ENCODE assay signal across 11 cellular contexts in the genomic region with DNA sequence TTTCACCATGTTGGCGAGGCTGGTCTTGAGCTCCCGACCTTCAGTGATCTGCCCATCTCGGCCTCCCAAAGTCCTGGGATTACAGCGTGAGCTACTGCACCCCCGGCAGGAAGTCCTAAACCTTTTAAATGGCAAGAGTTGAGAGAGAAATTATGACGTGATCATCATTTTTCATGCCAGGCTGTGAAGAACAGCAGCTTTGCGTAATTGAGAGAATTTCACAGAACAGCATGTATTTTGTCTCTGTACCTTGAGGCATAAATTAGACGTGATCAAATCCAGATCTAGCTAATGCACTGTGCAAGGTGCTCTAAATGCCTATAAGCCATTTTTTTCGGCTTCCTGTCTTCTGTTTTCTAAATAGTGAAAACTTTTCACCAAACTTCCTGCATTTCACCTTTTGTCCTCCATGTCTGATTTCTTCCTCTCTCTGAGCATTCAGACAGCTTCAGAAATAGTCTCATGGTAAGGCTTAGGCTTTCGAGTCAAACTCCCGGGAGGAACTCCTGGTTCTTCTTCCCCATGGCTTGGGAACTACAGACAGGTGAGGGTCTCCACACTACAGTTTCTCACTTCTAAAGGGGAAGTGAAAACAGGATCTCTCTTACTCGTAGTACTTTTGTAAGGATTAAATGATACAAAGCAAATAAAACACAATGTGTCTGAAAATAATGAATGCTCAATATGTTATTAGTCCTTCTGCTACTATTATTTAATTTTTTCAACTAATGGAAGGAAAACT. TPM values are rescaled to one million over a fixed set of nuclear protein-coding genes. Genes with fewer than 3 reads are reported as not detected.
A peak's percentile ranks its signal among the peaks of the same experiment; 100 is the strongest.
DNase-seq lines count a peak whose midpoint lies in the region; ATAC-seq and TF ChIP-seq lines count a peak whose summit lies in the region.
"Had no signal": no experiment of that assay in that cellular context is flagged by ENCODE, and none has a peak within 500 bp of the region (broad histone marks: within the 10 kb centered on the region; RNA-seq: fewer than 3 reads in every experiment).

No MANE protein-coding gene starts in this region.

- 84 to 91% (median 86%) methylated on average over 12 of the region's 12 CpGs for WGBS in stomach, 5 donors

- DNase-seq in activated T-cell treated with anti-CD3 and anti-CD28 coated beads, Interleukin-2, amount 50 U/mL, for 4 hours = no peak
- no peak for DNase-seq in activated T-cell treated with anti-CD3 and anti-CD28 coated beads for 4 hours
- DNase-seq in RPMI8226 = peak; percentile 4
- peak; percentile 13 for DNase-seq in central memory CD4-positive, alpha-beta T cell
- DNase-seq in stomach = no peak
- no peak for DNase-seq in coronary artery (ENCODE audit: low spot score)
- DNase-seq: mucosa of descending colon, NCI-H1092, NCI-H524 treated with DMSO at 0.1 percent for 48 hours had no signal

- H3K4me1 Mint-ChIP-seq in activated T-cell treated with anti-CD3 and anti-CD28 coated beads, Interleukin-2, amount 50 U/mL, for 4 hours (ENCODE audit: low read depth) = peaks cover 48% of the 10 kb centered on the region

- H3K4me3 ChIP-seq in stomach (no peak overlapping the region), coronary artery (no peak overlapping the region)
- H3K4me3 ChIP-seq: mucosa of descending colon had no signal

- no peaks in the 10 kb centered on the region for H3K9me3 Mint-ChIP-seq in activated T-cell treated with anti-CD3 and anti-CD28 coated beads, Interleukin-2, amount 50 U/mL, for 4 hours

- no peaks in the 10 kb centered on the region for H3K36me3 ChIP-seq in stomach

- peak overlapping the region; percentile 40 for H3K4me3 Mint-ChIP-seq in activated T-cell treated with anti-CD3 and anti-CD28 coated beads, Interleukin-2, amount 50 U/mL, for 4 hours

- no peaks in the 10 kb centered on the region for H3K9me3 ChIP-seq in stomach
- H3K9me3 ChIP-seq: mucosa of descending colon had no signal

- intact Hi-C loops in stomach (cut with DNase I; ENCODE audit: low total_unique reads) = no loop called here

- ATAC-seq in activated T-cell treated with anti-CD3 and anti-CD28 coated beads, Interleukin-2, amount 50 U/mL, for 4 hours = peak; percentile 18 to 27
- ATAC-seq in HG03025 (IDR thresholded peaks at IDR 0.05; ENCODE audit: low FRiP score, unreplicated experiment) (no peak), HG02610 (IDR thresholded peaks at IDR 0.05; ENCODE audit: unreplicated experiment) (no peak)

- peaks cover 5% of the 10 kb centered on the region for H3K36me3 Mint-ChIP-seq in activated T-cell treated with anti-CD3 and anti-CD28 coated beads, Interleukin-2, amount 50 U/mL, for 4 hours (ENCODE audit: insufficient read depth)

- TF ChIP-seq POLR2A in stomach (IDR thresholded peaks at IDR 0.05) = no peak

- H3K27ac ChIP-seq in stomach = peak overlapping the region; percentile 21 to 70 (median 60)
- H3K27ac ChIP-seq in coronary artery = no peak overlapping the region

- peaks cover 8 to 73% (median 40%) of the 10 kb centered on the region in 4 donors for H3K4me1 ChIP-seq in stomach

- TF ChIP-seq EP300 in stomach (IDR thresholded peaks at IDR 0.05) = no peak

- TF ChIP-seq CTCF in stomach (IDR thresholded peaks at IDR 0.05) (no peak), coronary artery (IDR thresholded peaks at IDR 0.05) (no peak)

- H3K27me3 Mint-ChIP-seq in activated T-cell treated with anti-CD3 and anti-CD28 coated beads, Interleukin-2, amount 50 U/mL, for 4 hours (ENCODE audit: low read depth) = no peaks in the 10 kb centered on the region

- no peaks in the 10 kb centered on the region for H3K27me3 ChIP-seq in stomach

RNA-seq across cellular contexts. Expression of a gene that starts 51.0 kb away (rescaled TPM):
- total RNA-seq in activated T-cell treated with anti-CD3 and anti-CD28 coated beads, Interleukin-2, amount 50 U/mL, for 4 hours = 1 to 10 TPM; 4.9 to 6.7 (median 6.3) TPM
- total RNA-seq in stomach = 10 to 100 TPM in 4 of 5 donors, 1 to 10 TPM in 1; 1.4 to 22.6 (median 19.8) TPM
- polyA plus RNA-seq in stomach = 1 to 10 TPM; 2.0 to 4.7 (median 4.6) TPM

Comparison
In these comparisons a context has a peak if more than half of its experiments do, and no peak if none do; other contexts are left out.
1. ATAC-seq: peak in activated T-cell treated with anti-CD3 and anti-CD28 coated beads, Interleukin-2, amount 50 U/mL, for 4 hours (2 of 2); none in HG03025 (single experiment) and HG02610 (single experiment).
2. DNase-seq: peak in RPMI8226 (single experiment) and central memory CD4-positive, alpha-beta T cell (single experiment); none in activated T-cell treated with anti-CD3 and anti-CD28 coated beads, Interleukin-2, amount 50 U/mL, for 4 hours (single experiment), activated T-cell treated with anti-CD3 and anti-CD28 coated beads for 4 hours (single experiment), stomach (single experiment) and coronary artery (single experiment).
3. H3K27ac ChIP-seq: peak in stomach (5 of 5); none in coronary artery (0 of 2).